In the genomic region with DNA sequence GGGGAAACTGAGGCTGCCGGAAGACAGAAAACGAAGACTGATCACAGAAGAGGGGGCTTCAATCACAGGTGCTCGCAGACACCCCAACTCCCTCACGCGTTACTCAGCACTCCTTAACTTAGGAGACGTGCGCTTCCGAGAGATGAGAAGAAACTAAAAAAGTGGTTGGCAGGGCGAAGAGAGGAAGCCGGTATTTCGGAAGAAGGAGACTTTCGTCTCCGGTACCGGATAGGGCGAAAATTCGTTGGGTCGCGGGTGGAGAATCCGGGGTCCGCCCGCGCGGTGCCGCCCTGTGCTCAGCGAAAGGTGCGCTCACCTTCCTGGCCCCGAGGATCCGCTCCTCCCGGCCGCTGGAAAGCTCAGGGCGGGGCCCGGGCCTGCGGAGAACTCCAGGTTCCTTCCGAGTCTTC, we compare ENCODE assay signal across 1 cellular context.
TF ChIP-seq lines count a peak whose summit lies in the region.

No MANE protein-coding gene starts in this region.

TF ChIP-seq in HepG2, 621 proteins besides CTCF, POLR2A, EP300 and RAD21 (continued from another document):
- TF ChIP-seq SMAD1 (CRISPR knock-in tag; IDR thresholded peaks at IDR 0.05; ENCODE audit: borderline replicate concordance, low read depth) (0 out of 2 replicates have a peak, but pooled peaks have one; percentile 53), KDM2A (CRISPR knock-in tag; IDR thresholded peaks at IDR 0.05; ENCODE audit: borderline replicate concordance, low read depth) (0 out of 2 replicates have a peak, but pooled peaks have one; percentile 14), RFXANK (CRISPR knock-in tag; IDR thresholded peaks at IDR 0.05) (no peak), NR2C2 (CRISPR knock-in tag; IDR thresholded peaks at IDR 0.05; ENCODE audit: borderline replicate concordance) (no peak), GATAD1 (CRISPR knock-in tag; IDR thresholded peaks at IDR 0.05) (no peak), ZNF772 (CRISPR knock-in tag; IDR thresholded peaks at IDR 0.05) (no peak), NFATC3 (CRISPR knock-in tag; IDR thresholded peaks at IDR 0.05) (0 out of 2 replicates have a peak, but pooled peaks have one; percentile 23), ZNF44 (CRISPR knock-in tag; IDR thresholded peaks at IDR 0.05) (0 out of 2 replicates have a peak, but pooled peaks have one; percentile 18), SIN3A (IDR thresholded peaks at IDR 0.05; ENCODE audit: borderline replicate concordance, low read depth, low read length) (0 out of 2 replicates have a peak, but pooled peaks have one; percentile 23)
- TF ChIP-seq, protein P1, sequence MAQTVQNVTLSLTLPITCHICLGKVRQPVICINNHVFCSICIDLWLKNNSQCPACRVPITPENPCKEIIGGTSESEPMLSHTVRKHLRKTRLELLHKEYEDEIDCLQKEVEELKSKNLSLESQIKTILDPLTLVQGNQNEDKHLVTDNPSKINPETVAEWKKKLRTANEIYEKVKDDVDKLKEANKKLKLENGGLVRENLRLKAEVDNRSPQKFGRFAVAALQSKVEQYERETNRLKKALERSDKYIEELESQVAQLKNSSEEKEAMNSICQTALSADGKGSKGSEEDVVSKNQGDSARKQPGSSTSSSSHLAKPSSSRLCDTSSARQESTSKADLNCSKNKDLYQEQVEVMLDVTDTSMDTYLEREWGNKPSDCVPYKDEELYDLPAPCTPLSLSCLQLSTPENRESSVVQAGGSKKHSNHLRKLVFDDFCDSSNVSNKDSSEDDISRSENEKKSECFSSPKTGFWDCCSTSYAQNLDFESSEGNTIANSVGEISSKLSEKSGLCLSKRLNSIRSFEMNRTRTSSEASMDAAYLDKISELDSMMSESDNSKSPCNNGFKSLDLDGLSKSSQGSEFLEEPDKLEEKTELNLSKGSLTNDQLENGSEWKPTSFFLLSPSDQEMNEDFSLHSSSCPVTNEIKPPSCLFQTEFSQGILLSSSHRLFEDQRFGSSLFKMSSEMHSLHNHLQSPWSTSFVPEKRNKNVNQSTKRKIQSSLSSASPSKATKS (CRISPR knock-in tag; IDR thresholded peaks at IDR 0.05): no peak
- TF ChIP-seq, protein P2, sequence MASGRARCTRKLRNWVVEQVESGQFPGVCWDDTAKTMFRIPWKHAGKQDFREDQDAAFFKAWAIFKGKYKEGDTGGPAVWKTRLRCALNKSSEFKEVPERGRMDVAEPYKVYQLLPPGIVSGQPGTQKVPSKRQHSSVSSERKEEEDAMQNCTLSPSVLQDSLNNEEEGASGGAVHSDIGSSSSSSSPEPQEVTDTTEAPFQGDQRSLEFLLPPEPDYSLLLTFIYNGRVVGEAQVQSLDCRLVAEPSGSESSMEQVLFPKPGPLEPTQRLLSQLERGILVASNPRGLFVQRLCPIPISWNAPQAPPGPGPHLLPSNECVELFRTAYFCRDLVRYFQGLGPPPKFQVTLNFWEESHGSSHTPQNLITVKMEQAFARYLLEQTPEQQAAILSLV (CRISPR knock-in tag; IDR thresholded peaks at IDR 0.05; ENCODE audit: borderline replicate concordance): 0 out of 2 replicates have a peak, but pooled peaks have one; percentile 13
- TF ChIP-seq, protein P3, sequence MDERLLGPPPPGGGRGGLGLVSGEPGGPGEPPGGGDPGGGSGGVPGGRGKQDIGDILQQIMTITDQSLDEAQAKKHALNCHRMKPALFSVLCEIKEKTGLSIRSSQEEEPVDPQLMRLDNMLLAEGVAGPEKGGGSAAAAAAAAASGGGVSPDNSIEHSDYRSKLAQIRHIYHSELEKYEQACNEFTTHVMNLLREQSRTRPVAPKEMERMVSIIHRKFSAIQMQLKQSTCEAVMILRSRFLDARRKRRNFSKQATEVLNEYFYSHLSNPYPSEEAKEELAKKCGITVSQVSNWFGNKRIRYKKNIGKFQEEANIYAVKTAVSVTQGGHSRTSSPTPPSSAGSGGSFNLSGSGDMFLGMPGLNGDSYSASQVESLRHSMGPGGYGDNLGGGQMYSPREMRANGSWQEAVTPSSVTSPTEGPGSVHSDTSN (CRISPR knock-in tag; IDR thresholded peaks at IDR 0.05): no peak
- TF ChIP-seq, protein P4, sequence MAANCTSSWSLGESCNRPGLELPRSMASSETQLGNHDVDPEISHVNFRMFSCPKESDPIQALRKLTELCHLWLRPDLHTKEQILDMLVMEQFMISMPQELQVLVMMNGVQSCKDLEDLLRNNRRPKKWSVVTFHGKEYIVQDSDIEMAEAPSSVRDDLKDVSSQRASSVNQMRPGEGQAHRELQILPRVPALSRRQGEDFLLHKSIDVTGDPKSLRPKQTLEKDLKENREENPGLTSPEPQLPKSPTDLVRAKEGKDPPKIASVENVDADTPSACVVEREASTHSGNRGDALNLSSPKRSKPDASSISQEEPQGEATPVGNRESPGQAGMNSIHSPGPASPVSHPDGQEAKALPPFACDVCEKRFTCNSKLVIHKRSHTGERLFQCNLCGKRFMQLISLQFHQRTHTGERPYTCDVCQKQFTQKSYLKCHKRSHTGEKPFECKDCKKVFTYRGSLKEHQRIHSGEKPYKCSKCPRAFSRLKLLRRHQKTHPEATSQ (CRISPR knock-in tag; IDR thresholded peaks at IDR 0.05; ENCODE audit: borderline replicate concordance): 0 out of 2 replicates have a peak, but pooled peaks have one; percentile 44
TF ChIP-seq in HepG2: peak in this region for 21.
